ENCODE assay signal across 29 cellular contexts in the genomic region with DNA sequence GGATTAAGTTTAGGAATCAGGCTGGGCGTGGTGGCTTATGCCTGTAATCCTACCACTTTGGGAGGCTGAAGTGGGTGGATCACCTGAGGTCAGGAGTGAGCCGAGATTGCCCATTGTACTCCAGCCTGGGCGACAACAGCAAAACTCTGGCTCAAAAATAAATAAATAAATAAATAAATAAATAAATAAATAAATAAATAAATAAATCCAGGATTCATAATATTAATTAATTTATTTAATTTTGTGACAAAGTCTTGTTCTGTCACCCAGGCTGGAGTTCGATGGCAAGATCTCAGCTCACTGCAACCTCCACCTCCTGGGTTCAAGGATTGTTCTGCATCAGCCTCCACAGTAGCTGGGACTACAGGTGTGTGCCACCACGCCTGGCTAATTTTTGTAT. TPM values are rescaled to one million over a fixed set of nuclear protein-coding genes. Genes with fewer than 3 reads are reported as not detected.
"Had no signal": no experiment of that assay in that cellular context is flagged by ENCODE, and none has a peak within 500 bp of the region (broad histone marks: within the 10 kb centered on the region; RNA-seq: fewer than 3 reads in every experiment).

No MANE protein-coding gene starts in this region.

- H3K36me3 Mint-ChIP-seq: natural killer cell; neural progenitor cell; stimulated activated naive B cell treated with anti-CD40 and anti-IgM and Interleukin-4, amounts not matched to agents 10 μg/mL and 1 μg/mL and 100 μg/mL, for 72 hours had no signal

- ATAC-seq: natural killer cell; psoas muscle; right cardiac atrium; right lobe of liver; stimulated activated effector memory CD8-positive, alpha-beta T cell treated with anti-CD3 and anti-CD28 coated beads, Interleukin-12 subunit alpha, Interleukin-12 subunit beta, amount 100 ng/mL, for 72 hours; stimulated activated naive B cell treated with anti-CD40 and anti-IgM and Interleukin-4, amounts not matched to agents 10 μg/mL and 1 μg/mL and 100 μg/mL, for 72 hours had no signal

- DNase-seq: natural killer cell; occipital lobe; ovary; psoas muscle; right cardiac atrium; right lobe of liver; sigmoid colon; small intestine; stimulated activated CD4-positive, alpha-beta T cell treated with anti-CD3 and anti-CD28 coated beads, Interleukin-15, amount 100 ng/mL, for 24 hours; stimulated activated CD4-positive, alpha-beta T cell treated with anti-CD3 and anti-CD28 coated beads, Interleukin-2, amount 100 ng/mL, for 24 hours; stimulated activated CD4-positive, alpha-beta T cell treated with anti-CD3 and anti-CD28 coated beads, Interleukin-2, amount 100 ng/mL, for 48 hours; stimulated activated CD4-positive, alpha-beta T cell treated with anti-CD3 and anti-CD28 coated beads, Interleukin-4, amount 100 ng/mL, for 24 hours; stimulated activated naive B cell treated with anti-CD40 and anti-IgM and Interleukin-4, amounts not matched to agents 10 μg/mL and 1 μg/mL and 100 μg/mL, for 72 hours; stimulated activated naive CD4-positive, alpha-beta T cell treated with Interleukin-2 at 50 U/mL for 16 hours; stomach; thyroid gland; trophoblast cell; upper lobe of left lung had no signal

- H3K4me3 ChIP-seq: neural progenitor cell, ovary, psoas muscle, right lobe of liver, sigmoid colon, stomach, thoracic aorta, thyroid gland, tibial nerve, upper lobe of left lung, vagina had no signal

- FAIRE-seq: small intestine, urothelium cell line had no signal

- H3K9me3 ChIP-seq: ovary, psoas muscle, right lobe of liver, sigmoid colon, stomach, thoracic aorta, thyroid gland, tibial nerve, upper lobe of left lung, vagina had no signal

- H3K27me3 Mint-ChIP-seq: progenitor cell of endocrine pancreas had no signal

- H3K4me3 Mint-ChIP-seq: natural killer cell; neural progenitor cell; stimulated activated effector memory CD8-positive, alpha-beta T cell treated with anti-CD3 and anti-CD28 coated beads, Interleukin-12 subunit alpha, Interleukin-12 subunit beta, amount 100 ng/mL, for 72 hours; stimulated activated naive B cell treated with anti-CD40 and anti-IgM and Interleukin-4, amounts not matched to agents 10 μg/mL and 1 μg/mL and 100 μg/mL, for 72 hours; stimulated activated naive CD8-positive, alpha-beta T cell treated with anti-CD3 and anti-CD28 coated beads, Interleukin-15, Interleukin-2, amounts not matched to agents 100 ng/mL and 50 ng/mL, for 24 hours had no signal

- H3K27ac Mint-ChIP-seq: natural killer cell; nephron; neural progenitor cell; progenitor cell of endocrine pancreas; stimulated activated effector memory CD8-positive, alpha-beta T cell treated with anti-CD3 and anti-CD28 coated beads, Interleukin-12 subunit alpha, Interleukin-12 subunit beta, amount 100 ng/mL, for 72 hours; stimulated activated naive CD8-positive, alpha-beta T cell treated with anti-CD3 and anti-CD28 coated beads, Interleukin-15, Interleukin-2, amounts not matched to agents 100 ng/mL and 50 ng/mL, for 24 hours had no signal

- H3K9me3 Mint-ChIP-seq: natural killer cell; nephron; neural progenitor cell; stimulated activated effector memory CD8-positive, alpha-beta T cell treated with anti-CD3 and anti-CD28 coated beads, Interleukin-12 subunit alpha, Interleukin-12 subunit beta, amount 100 ng/mL, for 72 hours; stimulated activated naive CD8-positive, alpha-beta T cell treated with anti-CD3 and anti-CD28 coated beads, Interleukin-15, Interleukin-2, amounts not matched to agents 100 ng/mL and 50 ng/mL, for 24 hours had no signal

- H3K4me1 ChIP-seq: neural progenitor cell, parathyroid adenoma, psoas muscle, right lobe of liver, thyroid gland had no signal

- H3K4me2 ChIP-seq: neural progenitor cell had no signal

- H3K27ac ChIP-seq: neural progenitor cell, ovary, parathyroid adenoma, psoas muscle, right lobe of liver, sigmoid colon, stomach, thoracic aorta, thyroid gland, tibial nerve, upper lobe of left lung, vagina had no signal

- H3K4me1 Mint-ChIP-seq: natural killer cell; nephron; neural progenitor cell; stimulated activated effector memory CD8-positive, alpha-beta T cell treated with anti-CD3 and anti-CD28 coated beads, Interleukin-12 subunit alpha, Interleukin-12 subunit beta, amount 100 ng/mL, for 72 hours; stimulated activated naive B cell treated with anti-CD40 and anti-IgM and Interleukin-4, amounts not matched to agents 10 μg/mL and 1 μg/mL and 100 μg/mL, for 72 hours had no signal

RNA-seq across cellular contexts. Expression of a gene that starts 4.2 kb away (rescaled TPM):
- polyA plus RNA-seq: neural cell had no signal
